ENCODE assay signal across 13 cellular contexts in genomic region chr5:178786859-178787499, GRCh38. TPM values are rescaled to one million over a fixed set of nuclear protein-coding genes. Genes with fewer than 3 reads are reported as not detected.
DNase-seq lines count a peak whose midpoint lies in the region; ATAC-seq, FAIRE-seq and TF ChIP-seq lines count a peak whose summit lies in the region.
"Had no signal": no experiment of that assay in that cellular context is flagged by ENCODE, and none has a peak within 500 bp of the region (broad histone marks: within the 10 kb centered on the region; RNA-seq: fewer than 3 reads in every experiment).

No MANE protein-coding gene starts in this region.

- H3K4me3 ChIP-seq in AG09309 (ENCODE audit: control insufficient read depth, low read depth, low read length): no peak overlapping the region
- no peak overlapping the region for H3K4me3 ChIP-seq in mammary epithelial cell (replicated peaks in 1 of 3; ENCODE audit: insufficient read depth in 1 of 3, low read depth in 2 of 3, low read length in 3 of 3)
- no peak overlapping the region for H3K4me3 ChIP-seq in left lung
- H3K4me3 ChIP-seq: right lobe of liver had no signal

- H3K27ac ChIP-seq in mammary epithelial cell (ENCODE audit: insufficient read depth, low read depth, low read length): no peak overlapping the region
- no peak overlapping the region for H3K27ac ChIP-seq in left lung
- H3K27ac ChIP-seq: right lobe of liver had no signal

- H3K36me3 ChIP-seq in mammary epithelial cell (ENCODE audit: insufficient read depth, low read length): no peaks in the 10 kb centered on the region
- no peaks in the 10 kb centered on the region for H3K36me3 ChIP-seq in left lung
- H3K36me3 ChIP-seq: right lobe of liver had no signal

- no peaks in the 10 kb centered on the region for H4K20me1 ChIP-seq in mammary epithelial cell (ENCODE audit: insufficient read depth, low read length)

- no TSS peak for BruUV-seq in mammary epithelial cell (replicated peaks; lab: Mats Ljungman, UMichigan)

- in situ Hi-C loops in mammary epithelial cell (cut with MboI; ENCODE audit: low sequenced_read_pairs in 2 of 2): no loop called here

- ATAC-seq in left lung (peak; percentile 95), GM21423 (IDR thresholded peaks at IDR 0.05; ENCODE audit: unreplicated experiment) (no peak), Right ventricle myocardium superior (ENCODE audit: poor library complexity) (no peak)
- ATAC-seq: activated naive CD4-positive, alpha-beta T cell treated with anti-CD3 and anti-CD28 coated beads, Interleukin-2, amount 50 U/mL, for 72 hours; right lobe of liver had no signal

- CTCF ChIA-PET in mammary epithelial cell (lab: Charles Lee; ENCODE audit: low non-redundant PET): interaction anchor here (1.0 kb wide), 1 partner anchor 39 kb away, joined by 4 read pairs; no protein-coding TSS in a partner anchor

- no peaks in the 10 kb centered on the region for H3K4me1 ChIP-seq in mammary epithelial cell (ENCODE audit: insufficient read depth, low read length)
- no peaks in the 10 kb centered on the region for H3K4me1 ChIP-seq in left lung
- H3K4me1 ChIP-seq: right lobe of liver had no signal

- H3K9me3 ChIP-seq in mammary epithelial cell (replicated peaks; ENCODE audit: insufficient read depth, low read length): peaks cover 13% of the 10 kb centered on the region
- no peaks in the 10 kb centered on the region for H3K9me3 ChIP-seq in left lung
- H3K9me3 ChIP-seq: right lobe of liver had no signal

- no peak for FAIRE-seq in HTR-8/SVneo (lab: Jason Lieb, UNC)
- FAIRE-seq: endometrium had no signal

- H3K79me2 ChIP-seq in mammary epithelial cell (ENCODE audit: insufficient read depth, low read length): no peaks in the 10 kb centered on the region

- no peak overlapping the region for H3K4me2 ChIP-seq in mammary epithelial cell (ENCODE audit: insufficient read depth, low read depth, low read length)

- intact Hi-C loops in mammary epithelial cell (cut with micrococcal nuclease) (loop anchor here (1.0 kb wide), 1 partner anchor 57 kb away; the partner anchor contains the start of gene ZNF354A), left lung (cut with DNase I) (no loop called here), Right ventricle myocardium superior (cut with DNase I) (no loop called here)

- no peak overlapping the region for H3K9ac ChIP-seq in mammary epithelial cell (ENCODE audit: insufficient read depth, low read length)

- H3K27me3 ChIP-seq in mammary epithelial cell (ENCODE audit: insufficient read depth, low read length) (no peaks in the 10 kb centered on the region), left lung (no peaks in the 10 kb centered on the region)
- H3K27me3 ChIP-seq: right lobe of liver had no signal

- TF ChIP-seq CTCF in AG09309 (IDR thresholded peaks at IDR 0.05; ENCODE audit: control insufficient read depth, insufficient read depth, low read depth, low read length, missing control alignments): no peak
- TF ChIP-seq CTCF in mammary epithelial cell (conservative IDR thresholded peaks at IDR 0.05 in 1 of 2, IDR thresholded peaks at IDR 0.05 in 1 of 2; ENCODE audit: extremely low read depth in 1 of 2, insufficient read depth in 1 of 2, low read depth in 1 of 2, low read length in 2 of 2): no peak
- no peak for TF ChIP-seq CTCF in left lung (IDR thresholded peaks at IDR 0.05)

- DNase-seq in AG09309 (ENCODE audit: low read depth) (peak; percentile 51), HTR-8/SVneo (ENCODE audit: insufficient read length, low spot score) (peak; percentile 89), mammary epithelial cell (peak; percentile 87), left lung (no peak), SHP77 (lab: John Stamatoyannopoulos, UW) (no peak), Right ventricle myocardium superior (no peak), OCI-M1 (lab: John Stamatoyannopoulos, UW) (no peak)
- DNase-seq: activated CD4-positive, alpha-beta T cell treated with anti-CD3 and anti-CD28 coated beads for 1 hour; NCI-H1105 had no signal

- dilution Hi-C loops in mammary epithelial cell (cut with HindIII; ENCODE audit: low sequenced_read_pairs): loop anchor here (10.0 kb wide), 2 partner anchors 58 to 658 kb away; no protein-coding TSS in a partner anchor

- WGBS in mammary epithelial cell (ENCODE audit: low coverage, missing lambda C conversion rate): 69% methylated on average over 9 of the region's 9 CpGs

- H2AFZ ChIP-seq in mammary epithelial cell (ENCODE audit: low read depth, low read length): no peak overlapping the region

RNA-seq across cellular contexts. Expression of gene ZNF354A, which starts 56.5 kb away (rescaled TPM):
- total RNA-seq in mammary epithelial cell (10 to 100 TPM; 12.5 to 14.1 TPM), left lung (10 to 100 TPM in 1 of 2 donors, 1 to 10 TPM in 1; 9.1 to 12.5 TPM), Right ventricle myocardium superior (7.7 TPM)
- polyA plus RNA-seq in mammary epithelial cell: 5.7 TPM
- not detected for polyA minus RNA-seq in mammary epithelial cell

Comparison
In these comparisons a context has a peak if more than half of its experiments do, and no peak if none do; other contexts are left out.
1. DNase-seq: peak in AG09309 (single experiment), HTR-8/SVneo (single experiment) and mammary epithelial cell (single experiment); none in left lung (0 of 2), SHP77 (0 of 2), Right ventricle myocardium superior (single experiment) and OCI-M1 (single experiment).